9 cellular contexts compared by ENCODE assay signal in the genomic region with DNA sequence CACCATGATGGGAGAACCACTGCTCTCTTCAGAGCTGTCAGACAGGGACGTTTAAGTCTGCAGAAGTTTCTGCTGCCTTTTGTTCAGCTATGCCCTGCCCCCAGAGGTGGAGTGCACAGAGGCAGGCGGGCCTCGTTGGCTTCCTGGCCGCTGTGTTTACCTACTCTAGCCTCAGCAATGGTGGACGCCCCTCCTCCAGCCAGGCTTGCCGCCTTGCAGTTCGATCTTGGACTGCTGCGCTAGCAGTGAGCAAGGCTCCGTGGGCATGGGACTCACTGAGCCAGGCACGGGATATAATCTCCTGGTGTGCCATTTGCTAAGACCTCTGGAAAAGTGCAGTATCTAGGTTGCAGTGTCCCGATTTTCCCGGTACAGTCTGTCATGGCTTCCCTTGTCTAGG. TPM values are rescaled to one million over a fixed set of nuclear protein-coding genes. Genes with fewer than 3 reads are reported as not detected.
"Had no signal": no experiment of that assay in that cellular context is flagged by ENCODE, and none has a peak within 500 bp of the region (broad histone marks: within the 10 kb centered on the region; RNA-seq: fewer than 3 reads in every experiment).

No MANE protein-coding gene starts in this region.

RNA-seq across cellular contexts. Expression of gene OR3A2, which starts 43.3 kb away (rescaled TPM):
- total RNA-seq: OCI-LY7, PC-3, PC-9, Peyer's patch, RPMI7951, SJSA1, SK-MEL-5 had no signal

RNA-seq across cellular contexts. Expression of gene OR3A1, which starts 44.6 kb away (rescaled TPM):
- total RNA-seq: OCI-LY7, PC-3, PC-9, Peyer's patch, Right ventricle myocardium inferior, Right ventricle myocardium superior, RPMI7951, SJSA1, SK-MEL-5 had no signal

RNA-seq across cellular contexts. Expression of gene OR1E1, which starts 55.4 kb away (rescaled TPM):
- total RNA-seq: OCI-LY7, PC-3, PC-9, Peyer's patch, Right ventricle myocardium inferior, Right ventricle myocardium superior, RPMI7951, SJSA1, SK-MEL-5 had no signal
